ENCODE assay signal across 8 cellular contexts in the genomic region with DNA sequence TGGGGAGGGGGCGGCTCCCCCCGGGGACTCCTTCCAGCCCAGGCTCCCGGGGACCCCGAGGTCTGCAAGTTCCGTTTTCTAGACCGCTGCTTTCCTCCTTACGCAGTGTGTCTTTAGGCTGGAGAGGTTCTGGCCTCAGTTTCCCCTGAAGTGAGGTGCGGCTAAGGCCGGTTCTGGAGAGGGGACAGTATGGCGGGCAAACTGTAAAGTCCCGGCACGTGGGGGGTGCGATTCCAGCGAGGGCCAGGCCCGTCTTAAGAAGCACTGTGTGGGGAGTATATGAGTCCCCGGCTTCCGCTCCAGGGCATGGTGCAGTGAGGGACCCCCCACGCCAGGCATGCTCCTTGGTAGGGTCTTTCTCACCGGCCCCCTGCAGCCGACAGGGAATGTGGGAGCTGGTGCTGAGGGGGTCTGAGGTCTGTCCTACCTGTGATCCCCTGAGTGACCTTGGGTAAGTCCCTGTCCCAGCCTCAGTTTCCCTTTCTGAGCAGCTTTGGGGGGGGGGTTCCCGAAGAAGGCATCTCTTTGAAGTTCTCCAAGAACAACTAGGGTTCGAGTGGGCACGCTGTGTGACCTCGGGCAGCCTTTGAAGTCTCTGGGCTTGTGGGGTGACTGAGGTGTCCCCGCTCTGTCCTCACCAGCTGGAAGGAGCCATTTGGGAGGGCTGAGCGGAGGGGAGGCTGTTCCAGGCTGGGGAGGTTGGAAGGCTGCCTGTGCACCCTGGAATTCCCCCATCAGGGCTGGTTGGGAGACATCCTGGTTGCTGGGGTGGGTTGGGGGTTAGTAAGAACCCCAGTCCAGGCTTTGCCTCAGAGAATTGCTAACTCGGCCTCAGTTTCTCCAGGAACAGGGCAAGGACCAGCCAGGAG. TPM values are rescaled to one million over a fixed set of nuclear protein-coding genes. Genes with fewer than 3 reads are reported as not detected.
A peak's percentile ranks its signal among the peaks of the same experiment; 100 is the strongest.
DNase-seq lines count a peak whose midpoint lies in the region; ATAC-seq, FAIRE-seq and TF ChIP-seq lines count a peak whose summit lies in the region.

No MANE protein-coding gene starts in this region.

- H3K9ac ChIP-seq in endocrine pancreas (ENCODE audit: control insufficient read depth, insufficient read depth, low read length) = peak overlapping the region; percentile 31

- no peaks in the 10 kb centered on the region for H3K9me3 Mint-ChIP-seq in Caco-2 (ENCODE audit: unreplicated experiment)

- TF ChIP-seq CTCF in Caco-2 (IDR thresholded peaks at IDR 0.05; ENCODE audit: insufficient read depth in 1 of 2, low read depth in 1 of 2, low read length in 1 of 2, severe bottlenecking in 1 of 2, unreplicated experiment in 1 of 2) (no peak), pancreas (IDR thresholded peaks at IDR 0.05) (no peak)

- no peak overlapping the region; the same call in 1 of the 2 replicates for H3K4me3 ChIP-seq in Caco-2 (ENCODE audit: low read depth, low read length)
- H3K4me3 ChIP-seq in endocrine pancreas (ENCODE audit: control insufficient read depth, insufficient read depth, low read length) = no peak overlapping the region
- peak overlapping the region; percentile 63 to 89 (median 84) for H3K4me3 ChIP-seq in pancreas

- DNase-seq in Caco-2 (no peak), NOMO-1 treated with DMSO at 0.1 percent for 48 hours (lab: John Stamatoyannopoulos, UW; ENCODE audit: unreplicated experiment) (peak; percentile 47), pancreas (peak in 4 of 6 donors; percentile 41 to 81 (median 52)), DMS 273 treated with DMSO at 0.1 percent for 48 hours (lab: John Stamatoyannopoulos, UW) (no peak), sciatic nerve (ENCODE audit: low spot score) (no peak)

- no TSS peak for BruUV-seq in Caco-2 (replicated peaks; lab: Mats Ljungman, UMichigan)

- H3K27ac Mint-ChIP-seq in Caco-2 (ENCODE audit: unreplicated experiment) = no peak overlapping the region

- H3K36me3 Mint-ChIP-seq in Caco-2 (ENCODE audit: insufficient read depth, unreplicated experiment) = no peaks in the 10 kb centered on the region

- peak overlapping the region; percentile 28 for H3K4me3 Mint-ChIP-seq in Caco-2 (ENCODE audit: unreplicated experiment)

- FAIRE-seq in pancreas (lab: Jason Lieb, UNC) = no peak

- H3K4me1 Mint-ChIP-seq in Caco-2 (ENCODE audit: low read depth, unreplicated experiment) = peaks cover 6% of the 10 kb centered on the region

- POLR2A ChIA-PET in Caco-2 (lab: Charles Lee) = no interaction called here

- peak overlapping the region; percentile 89 to 98 (median 96) for H3K27ac ChIP-seq in pancreas

- no peaks in the 10 kb centered on the region for H3K9me3 ChIP-seq in Caco-2
- H3K9me3 ChIP-seq in endocrine pancreas (ENCODE audit: control insufficient read depth, low read length) = no peaks in the 10 kb centered on the region
- no peaks in the 10 kb centered on the region for H3K9me3 ChIP-seq in pancreas

- H3K27me3 ChIP-seq in Caco-2 (replicated peaks; ENCODE audit: control insufficient read depth, insufficient read depth, low read length) (peaks cover 2% of the 10 kb centered on the region), endocrine pancreas (ENCODE audit: control insufficient read depth, insufficient read depth, low read length) (no peaks in the 10 kb centered on the region), pancreas (no peaks in the 10 kb centered on the region)

- intact Hi-C loops in Caco-2 (cut with micrococcal nuclease; ENCODE audit: unreplicated experiment) (no loop called here), pancreas (cut with DNase I) (no loop called here), sciatic nerve (cut with DNase I) (no loop called here)

- H3K4me1 ChIP-seq in Caco-2 (no peaks in the 10 kb centered on the region), endocrine pancreas (ENCODE audit: control insufficient read depth, insufficient read depth, low read length) (peaks cover 3% of the 10 kb centered on the region), pancreas (peaks cover 7 to 21% (median 9%) of the 10 kb centered on the region in 3 donors)

- H3K36me3 ChIP-seq in Caco-2 (ENCODE audit: control insufficient read depth, insufficient read depth, low read length) = no peaks in the 10 kb centered on the region
- no peaks in the 10 kb centered on the region for H3K36me3 ChIP-seq in endocrine pancreas (ENCODE audit: control insufficient read depth, insufficient read depth, low read length)
- no peaks in the 10 kb centered on the region for H3K36me3 ChIP-seq in pancreas

- peaks cover 30% of the 10 kb centered on the region for H3K27me3 Mint-ChIP-seq in Caco-2 (ENCODE audit: insufficient read depth, unreplicated experiment)

- ATAC-seq in pancreas = peak in 1 of 4 donors; percentile 10
- ATAC-seq in sciatic nerve = no peak
- no peak for ATAC-seq in GM18861 (IDR thresholded peaks at IDR 0.05; ENCODE audit: unreplicated experiment)
- no peak for ATAC-seq in GM21526 (IDR thresholded peaks at IDR 0.05; ENCODE audit: low FRiP score, unreplicated experiment)

- WGBS in pancreas, 2 donors = 9 to 11% methylated on average over 26 to 27 of the region's 27 CpGs

- CTCF ChIA-PET in Caco-2 (lab: Charles Lee) = no interaction called here

RNA-seq across cellular contexts. Expression of a gene that starts 1.4 kb away (rescaled TPM):
- total RNA-seq in Caco-2 (2022) = 5.1 and 5.5 TPM in 2 replicates
- 100 to 1,000 TPM; 106 to 203 (median 127) TPM for total RNA-seq in pancreas
- 10 to 100 TPM; 21.3 to 74.9 TPM for polyA plus RNA-seq in pancreas
- total RNA-seq in sciatic nerve = 178 TPM

Comparison
In these comparisons a context has a peak if more than half of its experiments do, and no peak if none do; other contexts are left out.
1. DNase-seq: peak in NOMO-1 treated with DMSO at 0.1 percent for 48 hours (single experiment) and pancreas (4 of 6); none in Caco-2 (0 of 2), DMS 273 treated with DMSO at 0.1 percent for 48 hours (single experiment) and sciatic nerve (single experiment).
2. H3K4me3 ChIP-seq: peak in pancreas (4 of 4); none in Caco-2 (single experiment) and endocrine pancreas (single experiment).
3. RNA of a gene that starts 1.4 kb away (total RNA-seq): 178 TPM in sciatic nerve (single experiment) and 106 to 203 TPM in pancreas; 5.1 to 5.5 TPM in Caco-2; every median in the first group is over 10 times any median in the second.